ENCODE assay signal across 16 cellular contexts in genomic region chr3:8606666-8607065, GRCh38. TPM values are rescaled to one million over a fixed set of nuclear protein-coding genes. Genes with fewer than 3 reads are reported as not detected.
"Had no signal": no experiment of that assay in that cellular context is flagged by ENCODE, and none has a peak within 500 bp of the region (broad histone marks: within the 10 kb centered on the region; RNA-seq: fewer than 3 reads in every experiment).

No MANE protein-coding gene starts in this region.

- FAIRE-seq: bronchial epithelial cell had no signal

- H3K27me3 ChIP-seq: ascending aorta, esophagus muscularis mucosa, thyroid gland, uterus had no signal

- H3K4me3 ChIP-seq: esophagus muscularis mucosa, thyroid gland, uterus had no signal

- H3K36me3 ChIP-seq: ascending aorta, esophagus muscularis mucosa, thyroid gland, uterus had no signal

- H3K4me1 ChIP-seq: foreskin keratinocyte, thyroid gland had no signal

- ATAC-seq: activated CD8-positive, alpha-beta T cell treated with anti-CD3 and anti-CD28 coated beads, Interleukin-2, amount 10 ng/mL, durations not matched to agents 7 days and 5 days had no signal

- DNase-seq: activated CD4-positive, alpha-beta T cell treated with anti-CD3 and anti-CD28 coated beads for 48 hours; activated CD8-positive, alpha-beta memory T cell treated with anti-CD3 and anti-CD28 coated beads, Interleukin-2, amount 50 U/mL, for 48 hours; activated CD8-positive, alpha-beta T cell treated with anti-CD3 and anti-CD28 coated beads, Interleukin-2, amount 10 ng/mL, durations not matched to agents 7 days and 5 days; activated naive CD4-positive, alpha-beta T cell; foreskin keratinocyte; head of caudate nucleus; mammary epithelial cell; occipital lobe; stimulated activated CD4-positive, alpha-beta T cell treated with anti-CD3 and anti-CD28 coated beads, Interleukin-4, amount 100 ng/mL, for 4 hours; thyroid gland; uterus had no signal

- H3K9me3 ChIP-seq: ascending aorta, esophagus muscularis mucosa, thyroid gland, uterus had no signal

- H3K27ac ChIP-seq: ascending aorta, esophagus muscularis mucosa, foreskin keratinocyte, thyroid gland, uterus had no signal

RNA-seq across cellular contexts. Expression of gene SSUH2, which starts 37.9 kb away (rescaled TPM):
- total RNA-seq: ascending aorta, chondrocyte, left lobe of liver had no signal
